In the genomic region with DNA sequence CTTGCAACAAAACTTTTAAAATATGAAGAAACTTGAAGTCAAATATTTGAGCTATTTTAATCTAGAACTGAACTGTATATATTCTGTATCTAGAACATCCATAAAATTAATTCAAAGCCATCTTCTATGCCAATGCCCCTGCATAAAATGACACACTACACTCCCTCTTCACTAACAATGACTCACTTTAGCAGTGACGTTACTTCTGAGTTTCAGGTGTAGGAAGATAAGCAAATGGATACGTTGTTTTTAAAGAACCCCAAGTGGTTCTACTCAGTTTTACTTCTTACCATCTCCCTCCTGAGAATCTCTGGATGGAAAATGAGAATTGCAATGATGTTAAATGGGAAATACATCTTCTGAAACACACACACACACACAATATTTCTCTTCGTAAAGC, we compare ENCODE assay signal across 23 cellular contexts.
"Had no signal": no experiment of that assay in that cellular context is flagged by ENCODE, and none has a peak within 500 bp of the region (broad histone marks: within the 10 kb centered on the region; RNA-seq: fewer than 3 reads in every experiment).

No MANE protein-coding gene starts in this region.

- ATAC-seq: effector memory CD8-positive, alpha-beta T cell; lower lobe of right lung; right lobe of liver; stimulated activated memory B cell treated with anti-CD40 and anti-IgM and Interleukin-4, amounts not matched to agents 10 μg/mL and 1 μg/mL and 100 μg/mL, for 72 hours; upper lobe of right lung had no signal

- H3K36me3 ChIP-seq: esophagus squamous epithelium, left ventricle myocardium inferior, lower lobe of right lung, prostate gland, right lobe of liver, tibial nerve, upper lobe of right lung, vagina had no signal

- H3K4me1 Mint-ChIP-seq: immature natural killer cell; naive B cell; stimulated activated memory B cell treated with anti-CD40 and anti-IgM and Interleukin-4, amounts not matched to agents 10 μg/mL and 1 μg/mL and 100 μg/mL, for 72 hours had no signal

- H3K9me3 ChIP-seq: esophagus squamous epithelium, left ventricle myocardium inferior, lower lobe of right lung, prostate gland, right lobe of liver, testis, tibial nerve, upper lobe of right lung, vagina had no signal

- H3K9ac ChIP-seq: parathyroid adenoma had no signal

- H3K79me2 ChIP-seq: parathyroid adenoma had no signal

- H2AFZ ChIP-seq: parathyroid adenoma had no signal

- H3K27me3 ChIP-seq: esophagus squamous epithelium, right lobe of liver, testis, tibial nerve, upper lobe of right lung, vagina had no signal

- DNase-seq: effector memory CD8-positive, alpha-beta T cell; esophagus squamous epithelium; foreskin fibroblast; immature natural killer cell; left ventricle myocardium inferior; lower lobe of right lung; mesenchymal stem cell; midbrain; naive B cell; nephron progenitor cell; retina; right lobe of liver; stimulated activated CD4-positive, alpha-beta T cell treated with anti-CD3 and anti-CD28 coated beads, Interleukin-4, amount 100 ng/mL, for 1 hour; stimulated activated CD8-positive, alpha-beta memory T cell treated with anti-CD3 and anti-CD28 coated beads, Interleukin-4, amount 100 ng/mL, for 48 hours; testis; upper lobe of right lung had no signal

- H3K27ac Mint-ChIP-seq: dendritic cell treated with granulocyte-macrophage colony-stimulating factor and Interleukin-4, amounts not matched to agents 40 ng/mL and 50 ng/mL, for 4 days; effector memory CD8-positive, alpha-beta T cell; immature natural killer cell; naive B cell; nephron progenitor cell; stimulated activated memory B cell treated with anti-CD40 and anti-IgM and Interleukin-4, amounts not matched to agents 10 μg/mL and 1 μg/mL and 100 μg/mL, for 72 hours; stimulated activated naive CD8-positive, alpha-beta T cell treated with anti-CD3 and anti-CD28 coated beads, Interleukin-15, Interleukin-2, amounts not matched to agents 100 ng/mL and 50 ng/mL, for 24 hours had no signal

- H3K36me3 Mint-ChIP-seq: immature natural killer cell; naive B cell; stimulated activated memory B cell treated with anti-CD40 and anti-IgM and Interleukin-4, amounts not matched to agents 10 μg/mL and 1 μg/mL and 100 μg/mL, for 72 hours had no signal

- H3K4me3 Mint-ChIP-seq: dendritic cell treated with granulocyte-macrophage colony-stimulating factor and Interleukin-4, amounts not matched to agents 40 ng/mL and 50 ng/mL, for 4 days; effector memory CD8-positive, alpha-beta T cell; immature natural killer cell; naive B cell; nephron progenitor cell; stimulated activated memory B cell treated with anti-CD40 and anti-IgM and Interleukin-4, amounts not matched to agents 10 μg/mL and 1 μg/mL and 100 μg/mL, for 72 hours; stimulated activated naive CD8-positive, alpha-beta T cell treated with anti-CD3 and anti-CD28 coated beads, Interleukin-15, Interleukin-2, amounts not matched to agents 100 ng/mL and 50 ng/mL, for 24 hours had no signal

- H3K4me3 ChIP-seq: esophagus squamous epithelium, left ventricle myocardium inferior, lower lobe of right lung, prostate gland, right lobe of liver, testis, tibial nerve, upper lobe of right lung, vagina had no signal

- H3K27ac ChIP-seq: esophagus squamous epithelium, left ventricle myocardium inferior, lower lobe of right lung, parathyroid adenoma, prostate gland, right lobe of liver, testis, tibial nerve, upper lobe of right lung, vagina had no signal

- H3K9me3 Mint-ChIP-seq: dendritic cell treated with granulocyte-macrophage colony-stimulating factor and Interleukin-4, amounts not matched to agents 40 ng/mL and 50 ng/mL, for 4 days; effector memory CD8-positive, alpha-beta T cell; immature natural killer cell; nephron progenitor cell; stimulated activated memory B cell treated with anti-CD40 and anti-IgM and Interleukin-4, amounts not matched to agents 10 μg/mL and 1 μg/mL and 100 μg/mL, for 72 hours; stimulated activated naive CD8-positive, alpha-beta T cell treated with anti-CD3 and anti-CD28 coated beads, Interleukin-15, Interleukin-2, amounts not matched to agents 100 ng/mL and 50 ng/mL, for 24 hours had no signal

- H3K4me1 ChIP-seq: esophagus squamous epithelium, left ventricle myocardium inferior, lower lobe of right lung, prostate gland, right lobe of liver, tibial nerve, upper lobe of right lung, vagina had no signal
